ENCODE assay signal across 8 cellular contexts in genomic region chr4:25030283-25031076, GRCh38. TPM values are rescaled to one million over a fixed set of nuclear protein-coding genes. Genes with fewer than 3 reads are reported as not detected.
DNase-seq lines count a peak whose midpoint lies in the region; ATAC-seq and TF ChIP-seq lines count a peak whose summit lies in the region.

A gene with protein sequence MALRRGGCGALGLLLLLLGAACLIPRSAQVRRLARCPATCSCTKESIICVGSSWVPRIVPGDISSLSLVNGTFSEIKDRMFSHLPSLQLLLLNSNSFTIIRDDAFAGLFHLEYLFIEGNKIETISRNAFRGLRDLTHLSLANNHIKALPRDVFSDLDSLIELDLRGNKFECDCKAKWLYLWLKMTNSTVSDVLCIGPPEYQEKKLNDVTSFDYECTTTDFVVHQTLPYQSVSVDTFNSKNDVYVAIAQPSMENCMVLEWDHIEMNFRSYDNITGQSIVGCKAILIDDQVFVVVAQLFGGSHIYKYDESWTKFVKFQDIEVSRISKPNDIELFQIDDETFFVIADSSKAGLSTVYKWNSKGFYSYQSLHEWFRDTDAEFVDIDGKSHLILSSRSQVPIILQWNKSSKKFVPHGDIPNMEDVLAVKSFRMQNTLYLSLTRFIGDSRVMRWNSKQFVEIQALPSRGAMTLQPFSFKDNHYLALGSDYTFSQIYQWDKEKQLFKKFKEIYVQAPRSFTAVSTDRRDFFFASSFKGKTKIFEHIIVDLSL (minus strand): TSS chr4:25030946. CDS start chr4:25030693, 253 bp downstream.

- POLR2A ChIA-PET in WTC11 (lab: Charles Lee): no interaction called here

- no peaks in the 10 kb centered on the region for H3K36me3 Mint-ChIP-seq in activated T-cell treated with anti-CD3 and anti-CD28 coated beads, Interleukin-2, amount 50 U/mL, for 4 hours (ENCODE audit: insufficient read depth)
- H3K36me3 Mint-ChIP-seq in WTC11: peaks cover 3% of the 10 kb centered on the region

- peak; percentile 52 to 58 for ATAC-seq in activated T-cell treated with anti-CD3 and anti-CD28 coated beads, Interleukin-2, amount 50 U/mL, for 4 hours
- ATAC-seq in WTC11 (peak; percentile 55), HG02885 (IDR thresholded peaks at IDR 0.05; ENCODE audit: poor library complexity, unreplicated experiment) (no peak), HG02938 (IDR thresholded peaks at IDR 0.05; ENCODE audit: unreplicated experiment) (no peak)

- H3K4me3 ChIP-seq in retinal pigment epithelial cell (ENCODE audit: low read length): peak within 1 kb of the TSS; percentile 37

- peaks cover 9% of the 10 kb centered on the region for H3K9me3 Mint-ChIP-seq in activated T-cell treated with anti-CD3 and anti-CD28 coated beads, Interleukin-2, amount 50 U/mL, for 4 hours
- peaks cover 12% of the 10 kb centered on the region for H3K9me3 Mint-ChIP-seq in WTC11

- CTCF ChIA-PET in WTC11 (lab: Charles Lee): interaction anchor here (1.0 to 1.2 kb wide), 4 partner anchors 8 to 336 kb away, joined by 3 to 8 read pairs (median 3); no protein-coding TSS in a partner anchor

- peaks cover 6% of the 10 kb centered on the region for H3K4me1 Mint-ChIP-seq in activated T-cell treated with anti-CD3 and anti-CD28 coated beads, Interleukin-2, amount 50 U/mL, for 4 hours (ENCODE audit: low read depth)
- peaks cover 29% of the 10 kb centered on the region for H3K4me1 Mint-ChIP-seq in WTC11

- no peak within 1 kb of the TSS for H3K27ac Mint-ChIP-seq in WTC11

- peaks cover 71% of the 10 kb centered on the region for H3K27me3 Mint-ChIP-seq in activated T-cell treated with anti-CD3 and anti-CD28 coated beads, Interleukin-2, amount 50 U/mL, for 4 hours (ENCODE audit: low read depth)
- peaks cover 52% of the 10 kb centered on the region for H3K27me3 Mint-ChIP-seq in WTC11 (ENCODE audit: low read depth)

- no peak for DNase-seq in activated T-cell treated with anti-CD3 and anti-CD28 coated beads, Interleukin-2, amount 50 U/mL, for 4 hours
- DNase-seq in activated T-cell treated with anti-CD3 and anti-CD28 coated beads, Interleukin-2, amount 50 U/mL, for 1 hour: no peak
- DNase-seq in WTC11 (ENCODE audit: low spot score) (peak; percentile 54), hypothalamus (lab: John Stamatoyannopoulos, UW) (peak in 32 of 51 donors; percentile 8 to 74 (median 32)), retinal pigment epithelial cell (ENCODE audit: low read depth) (no peak), dedifferentiated amniotic fluid mesenchymal stem cell (ENCODE audit: extremely low spot score) (no peak)

- no peak within 1 kb of the TSS for H3K4me3 Mint-ChIP-seq in activated T-cell treated with anti-CD3 and anti-CD28 coated beads, Interleukin-2, amount 50 U/mL, for 4 hours
- H3K4me3 Mint-ChIP-seq in WTC11: peak within 1 kb of the TSS; percentile 73

- TF ChIP-seq CTCF in WTC11 (IDR thresholded peaks at IDR 0.05) (no peak), retinal pigment epithelial cell (conservative IDR thresholded peaks at IDR 0.05; ENCODE audit: low read depth, low read length) (no peak)

TF ChIP-seq in WTC11, 78 proteins besides CTCF, POLR2A, EP300 and RAD21:
- TF ChIP-seq, protein P1, sequence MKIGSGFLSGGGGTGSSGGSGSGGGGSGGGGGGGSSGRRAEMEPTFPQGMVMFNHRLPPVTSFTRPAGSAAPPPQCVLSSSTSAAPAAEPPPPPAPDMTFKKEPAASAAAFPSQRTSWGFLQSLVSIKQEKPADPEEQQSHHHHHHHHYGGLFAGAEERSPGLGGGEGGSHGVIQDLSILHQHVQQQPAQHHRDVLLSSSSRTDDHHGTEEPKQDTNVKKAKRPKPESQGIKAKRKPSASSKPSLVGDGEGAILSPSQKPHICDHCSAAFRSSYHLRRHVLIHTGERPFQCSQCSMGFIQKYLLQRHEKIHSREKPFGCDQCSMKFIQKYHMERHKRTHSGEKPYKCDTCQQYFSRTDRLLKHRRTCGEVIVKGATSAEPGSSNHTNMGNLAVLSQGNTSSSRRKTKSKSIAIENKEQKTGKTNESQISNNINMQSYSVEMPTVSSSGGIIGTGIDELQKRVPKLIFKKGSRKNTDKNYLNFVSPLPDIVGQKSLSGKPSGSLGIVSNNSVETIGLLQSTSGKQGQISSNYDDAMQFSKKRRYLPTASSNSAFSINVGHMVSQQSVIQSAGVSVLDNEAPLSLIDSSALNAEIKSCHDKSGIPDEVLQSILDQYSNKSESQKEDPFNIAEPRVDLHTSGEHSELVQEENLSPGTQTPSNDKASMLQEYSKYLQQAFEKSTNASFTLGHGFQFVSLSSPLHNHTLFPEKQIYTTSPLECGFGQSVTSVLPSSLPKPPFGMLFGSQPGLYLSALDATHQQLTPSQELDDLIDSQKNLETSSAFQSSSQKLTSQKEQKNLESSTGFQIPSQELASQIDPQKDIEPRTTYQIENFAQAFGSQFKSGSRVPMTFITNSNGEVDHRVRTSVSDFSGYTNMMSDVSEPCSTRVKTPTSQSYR (CRISPR knock-in tag; IDR thresholded peaks at IDR 0.05): no peak
- TF ChIP-seq TCF7 (CRISPR knock-in tag; IDR thresholded peaks at IDR 0.05; ENCODE audit: low read depth) (no peak), ZNF138 (CRISPR knock-in tag; conservative IDR thresholded peaks at IDR 0.05) (no peak), ZNF396 (CRISPR knock-in tag; IDR thresholded peaks at IDR 0.05; ENCODE audit: borderline replicate concordance) (no peak), ZNF219 (CRISPR knock-in tag; IDR thresholded peaks at IDR 0.05; ENCODE audit: borderline replicate concordance) (no peak), ZNF263 (CRISPR knock-in tag; IDR thresholded peaks at IDR 0.05; ENCODE audit: low read depth) (no peak), ZNF423 (CRISPR knock-in tag; IDR thresholded peaks at IDR 0.05) (no peak), PRDM15 (CRISPR knock-in tag; IDR thresholded peaks at IDR 0.05) (no peak), NFE2L1 (CRISPR knock-in tag; IDR thresholded peaks at IDR 0.05) (no peak), ATF3 (CRISPR knock-in tag; conservative IDR thresholded peaks at IDR 0.05) (no peak), AFF4 (CRISPR knock-in tag; IDR thresholded peaks at IDR 0.05; ENCODE audit: borderline replicate concordance) (no peak), NFATC4 (CRISPR knock-in tag; IDR thresholded peaks at IDR 0.05) (no peak), GABPB1 (CRISPR knock-in tag; IDR thresholded peaks at IDR 0.05) (no peak)

RNA-seq across cellular contexts. Expression of the gene that starts here (rescaled TPM):
- not detected for total RNA-seq in activated T-cell treated with anti-CD3 and anti-CD28 coated beads, Interleukin-2, amount 50 U/mL, for 4 hours
- total RNA-seq in WTC11 (2021): 5.8 to 12.2 TPM (median 8.3 TPM) in 3 replicates

Comparison
In these comparisons a context has a peak if more than half of its experiments do, and no peak if none do; other contexts are left out.
1. Peak in ATAC-seq in activated T-cell treated with anti-CD3 and anti-CD28 coated beads, Interleukin-2, amount 50 U/mL, for 4 hours; RNA of the gene not detected or under 1 TPM.
2. DNase-seq: peak in WTC11 (single experiment) and hypothalamus (32 of 51); none in activated T-cell treated with anti-CD3 and anti-CD28 coated beads, Interleukin-2, amount 50 U/mL, for 4 hours (single experiment), activated T-cell treated with anti-CD3 and anti-CD28 coated beads, Interleukin-2, amount 50 U/mL, for 1 hour (single experiment), retinal pigment epithelial cell (single experiment) and dedifferentiated amniotic fluid mesenchymal stem cell (single experiment).